In genomic region chr2:218252509-218253247, GRCh38 we compare ENCODE assay signal across 14 cellular contexts. TPM values are rescaled to one million over a fixed set of nuclear protein-coding genes. Genes with fewer than 3 reads are reported as not detected.
DNase-seq lines count a peak whose midpoint lies in the region; ATAC-seq and TF ChIP-seq lines count a peak whose summit lies in the region.
"Had no signal": no experiment of that assay in that cellular context is flagged by ENCODE, and none has a peak within 500 bp of the region (broad histone marks: within the 10 kb centered on the region; RNA-seq: fewer than 3 reads in every experiment).

No MANE protein-coding gene starts in this region.

- in situ Hi-C loops in IMR-90 (cut with MboI; ENCODE audit: low sequenced_read_pairs), result no loop called here

- peak overlapping the region in 6 of 7 donors; percentile 17 to 53 (median 34) for H3K27ac Mint-ChIP-seq in CD4-positive, alpha-beta memory T cell

- H3K4me1 ChIP-seq in CD4-positive, alpha-beta memory T cell (ENCODE audit: insufficient read depth, low read length), result peaks cover 9% of the 10 kb centered on the region
- H3K4me1 ChIP-seq in IMR-90 (ENCODE audit: control insufficient read depth, insufficient read depth, low read length), result peaks cover 5% of the 10 kb centered on the region; the same call in 1 of the 2 replicates
- peaks cover 20% of the 10 kb centered on the region for H3K4me1 ChIP-seq in adipocyte (ENCODE audit: control insufficient read depth, insufficient read depth, low read length)
- no peaks in the 10 kb centered on the region for H3K4me1 ChIP-seq in ovary (ENCODE audit: insufficient read depth)
- peaks cover 6 to 10% (median 7%) of the 10 kb centered on the region in 4 donors for H3K4me1 ChIP-seq in esophagus muscularis mucosa

- peaks cover 40% of the 10 kb centered on the region for H4K20me1 ChIP-seq in IMR-90 (ENCODE audit: insufficient read depth, low read length)

- H3K27me3 ChIP-seq in CD4-positive, alpha-beta memory T cell (ENCODE audit: insufficient read depth, low read length), result no peaks in the 10 kb centered on the region
- H3K27me3 ChIP-seq in IMR-90 (ENCODE audit: control insufficient read depth, insufficient read depth, low read length), result no peaks in the 10 kb centered on the region
- H3K27me3 ChIP-seq in adipocyte (replicated peaks; ENCODE audit: control insufficient read depth, insufficient read depth, low read length), result no peaks in the 10 kb centered on the region
- H3K27me3 ChIP-seq in ovary, result no peaks in the 10 kb centered on the region
- H3K27me3 ChIP-seq in esophagus muscularis mucosa, result no peaks in the 10 kb centered on the region
- H3K27me3 ChIP-seq: spleen had no signal

- H3K4me3 Mint-ChIP-seq in CD4-positive, alpha-beta memory T cell, result no peak overlapping the region

- peak overlapping the region; percentile 20 for H2BK5ac ChIP-seq in IMR-90 (ENCODE audit: low read depth, low read length, poor library complexity, severe bottlenecking)

- no peak for TF ChIP-seq RAD21 in IMR-90 (IDR thresholded peaks at IDR 0.05; ENCODE audit: low read length)

- H2AK9ac ChIP-seq in IMR-90 (replicated peaks; ENCODE audit: low read depth, low read length, poor library complexity), result no peak overlapping the region

- H3K27me3 Mint-ChIP-seq in CD4-positive, alpha-beta memory T cell, result no peaks in the 10 kb centered on the region

- no peak for TF ChIP-seq EP300 in ovary (IDR thresholded peaks at IDR 0.05)
- TF ChIP-seq EP300 in esophagus muscularis mucosa (IDR thresholded peaks at IDR 0.05), result no peak

- peaks cover 40 to 55% of the 10 kb centered on the region in 2 experiments for H3K79me1 ChIP-seq in IMR-90 (ENCODE audit: low read depth in 1 of 2, low read length in 2 of 2)

- H2AFZ ChIP-seq in IMR-90 (replicated peaks; ENCODE audit: low read length, poor library complexity), result no peak overlapping the region

- no peak overlapping the region for H4K8ac ChIP-seq in IMR-90 (ENCODE audit: low read depth in 2 of 2, low read length in 2 of 2)

- no peak overlapping the region for H3K27ac ChIP-seq in CD4-positive, alpha-beta memory T cell (ENCODE audit: low read depth, low read length)
- H3K27ac ChIP-seq in IMR-90 (ENCODE audit: insufficient read depth, low read length) (0 out of 2 replicates have a peak overlapping the region, but pooled peaks have one; percentile 5), ovary (no peak overlapping the region), esophagus muscularis mucosa (replicated peaks in 1 of 4) (no peak overlapping the region)
- H3K27ac ChIP-seq: SK-N-MC had no signal

- TF ChIP-seq POLR2A in IMR-90 (IDR thresholded peaks at IDR 0.05; ENCODE audit: low read depth, low read length), result no peak
- TF ChIP-seq POLR2A in ovary (IDR thresholded peaks at IDR 0.05), result no peak
- TF ChIP-seq POLR2A in esophagus muscularis mucosa (IDR thresholded peaks at IDR 0.05; ENCODE audit: low read depth), result no peak

- no peak overlapping the region for H2BK15ac ChIP-seq in IMR-90 (ENCODE audit: low read depth, low read length)

- no peak overlapping the region for H3K4me2 ChIP-seq in IMR-90 (ENCODE audit: low read depth, low read length)

- H2BK120ac ChIP-seq in IMR-90 (ENCODE audit: low read depth, low read length), result no peak overlapping the region

- no peak overlapping the region for H4K5ac ChIP-seq in IMR-90 (ENCODE audit: low read depth, low read length)

- H3K14ac ChIP-seq in IMR-90 (replicated peaks; ENCODE audit: low read depth, low read length), result no peak overlapping the region

- no peak for TF ChIP-seq CTCF in IMR-90 (conservative IDR thresholded peaks at IDR 0.05; ENCODE audit: low read depth, low read length)
- TF ChIP-seq CTCF in ovary (IDR thresholded peaks at IDR 0.05), result no peak
- no peak for TF ChIP-seq CTCF in esophagus muscularis mucosa (IDR thresholded peaks at IDR 0.05)

- no peak for DNase-seq in CD4-positive, alpha-beta memory T cell
- peak; percentile 64 for DNase-seq in IMR-90
- DNase-seq in adipocyte (ENCODE audit: low read depth), result no peak
- peak; percentile 88 for DNase-seq in myocyte (ENCODE audit: low read depth)
- DNase-seq in ovary, result no peak
- no peak for DNase-seq in HUDEP-2 (lab: John Stamatoyannopoulos, UW; ENCODE audit: unreplicated experiment in 76 of 76)
- DNase-seq in esophagus muscularis mucosa (ENCODE audit: extremely low spot score), result no peak
- DNase-seq: DMS153, glutamatergic neuron, Karpas-422, NCI-H510A treated with DMSO at 0.1 percent for 48 hours, spleen had no signal

- no peaks in the 10 kb centered on the region for H3K9me3 Mint-ChIP-seq in CD4-positive, alpha-beta memory T cell

- H3K56ac ChIP-seq in IMR-90 (ENCODE audit: extremely low read depth, insufficient read depth, low read length), result no peak overlapping the region

- BruUV-seq in IMR-90 (replicated peaks; lab: Mats Ljungman, UMichigan), result no TSS peak

- intact Hi-C loops in CD4-positive, alpha-beta memory T cell (cut with micrococcal nuclease), result no loop called here
- intact Hi-C loops in IMR-90 (cut with micrococcal nuclease) (no loop called here), ovary (cut with DNase I) (no loop called here), esophagus muscularis mucosa (cut with DNase I) (no loop called here)

- WGBS in IMR-90 (ENCODE audit: extremely low coverage in 2 of 2, insufficient read length in 1 of 2), 2 experiments, result 94% methylated on average over 3 of the region's 7 CpGs; no CpG with 5 or more reads in 1 of the 2 experiments
- 43 to 55% (median 44%) methylated on average over 7 of the region's 7 CpGs for WGBS in ovary, 3 donors
- WGBS in esophagus muscularis mucosa, result 66% methylated on average over 6 of the region's 7 CpGs

- ATAC-seq in IMR-90 (ENCODE audit: low read depth), result peak; percentile 22
- ATAC-seq in HG02840 (IDR thresholded peaks at IDR 0.05; ENCODE audit: low FRiP score, unreplicated experiment), result no peak

- H2BK20ac ChIP-seq in IMR-90 (ENCODE audit: low read depth, low read length), result no peak overlapping the region

- POLR2A ChIA-PET in CD4-positive, alpha-beta memory T cell (lab: Charles Lee; ENCODE audit: partially characterized antibody), result interaction anchor here (0.9 to 1.9 kb wide), 4 partner anchors 21 to 34 kb away, joined by 3 to 6 read pairs (median 4); no protein-coding TSS in a partner anchor
- POLR2A ChIA-PET in IMR-90 (lab: Charles Lee; ENCODE audit: unreplicated experiment), result no interaction called here

- H3K9me3 ChIP-seq in CD4-positive, alpha-beta memory T cell (ENCODE audit: control insufficient read depth in 1 of 2, low read length in 2 of 2), result no peaks in the 10 kb centered on the region
- no peaks in the 10 kb centered on the region for H3K9me3 ChIP-seq in IMR-90 (ENCODE audit: control insufficient read depth, insufficient read depth, low read length)
- no peaks in the 10 kb centered on the region for H3K9me3 ChIP-seq in adipocyte (ENCODE audit: control insufficient read depth, low read length)
- no peaks in the 10 kb centered on the region for H3K9me3 ChIP-seq in ovary
- no peaks in the 10 kb centered on the region for H3K9me3 ChIP-seq in esophagus muscularis mucosa
- H3K9me3 ChIP-seq: spleen had no signal

- no peak overlapping the region for H2AK5ac ChIP-seq in IMR-90 (ENCODE audit: low read depth, low read length)

- H3K18ac ChIP-seq in IMR-90 (ENCODE audit: low read depth, low read length), result no peak overlapping the region

- peaks cover 5% of the 10 kb centered on the region; the same call in 1 of the 2 replicates for H3K9me1 ChIP-seq in IMR-90 (ENCODE audit: insufficient read depth, low read length)

- CTCF ChIA-PET in CD4-positive, alpha-beta memory T cell (lab: Charles Lee; ENCODE audit: partially characterized antibody), result interaction anchor here (1.0 to 10.5 kb wide), 9 partner anchors 9 to 85 kb away, joined by 3 to 157 read pairs (median 5); partner anchors contain the start of genes AAMP, CXCR1 and PNKD
- CTCF ChIA-PET in IMR-90 (lab: Yijun Ruan, JAX), result no interaction called here

- no peak overlapping the region for H3K4ac ChIP-seq in IMR-90 (ENCODE audit: low read depth, low read length)

- peaks cover 60 to 88% of the 10 kb centered on the region in 2 donors for H3K36me3 Mint-ChIP-seq in CD4-positive, alpha-beta memory T cell

- dilution Hi-C loops in IMR-90 (cut with HindIII; ENCODE audit: low sequenced_read_pairs, unreplicated experiment), result no loop called here

- H3K36me3 ChIP-seq in CD4-positive, alpha-beta memory T cell (ENCODE audit: insufficient read depth, low read length), result peaks cover 82% of the 10 kb centered on the region
- H3K36me3 ChIP-seq in IMR-90 (ENCODE audit: control insufficient read depth, insufficient read depth, low read length) (peaks cover 72% of the 10 kb centered on the region), adipocyte (ENCODE audit: control insufficient read depth, insufficient read depth, low read length, severe bottlenecking) (peaks cover 92% of the 10 kb centered on the region), ovary (peaks cover 3% of the 10 kb centered on the region), esophagus muscularis mucosa (peaks cover 69 to 96% (median 92%) of the 10 kb centered on the region in 4 donors)

- H3K9ac ChIP-seq in IMR-90 (ENCODE audit: low read depth, low read length) (no peak overlapping the region), adipocyte (ENCODE audit: low read length) (peak overlapping the region; percentile 7)

- no peak overlapping the region for H3K4me3 ChIP-seq in CD4-positive, alpha-beta memory T cell (ENCODE audit: low read length in 2 of 2)
- H3K4me3 ChIP-seq in IMR-90 (ENCODE audit: insufficient read depth, low read depth, low read length) (no peak overlapping the region), adipocyte (ENCODE audit: low read length) (no peak overlapping the region), ovary (no peak overlapping the region), esophagus muscularis mucosa (no peak overlapping the region)
- H3K4me3 ChIP-seq: SK-N-MC, spleen had no signal

- H3K23ac ChIP-seq in IMR-90 (ENCODE audit: low read depth, low read length), result no peak overlapping the region

- H3K4me1 Mint-ChIP-seq in CD4-positive, alpha-beta memory T cell, result peaks cover 9 to 22% (median 13%) of the 10 kb centered on the region in 4 donors

- no peak overlapping the region for H4K91ac ChIP-seq in IMR-90 (ENCODE audit: insufficient read depth, low read depth, low read length)

RNA-seq across cellular contexts. Expression of gene GPBAR1, which starts 8.1 kb away (rescaled TPM):
- 1 to 10 TPM; 1.0 to 1.2 TPM for total RNA-seq in CD4-positive, alpha-beta memory T cell
- polyA plus RNA-seq in CD4-positive, alpha-beta memory T cell, result under 1 TPM; 0.17 to 0.32 TPM
- total RNA-seq in IMR-90 (2012; rRNA removed) (under 0.01 TPM in 1 of 2 replicates, not detected in the other), myocyte (0.57 and 1.1 TPM in 2 replicates), ovary (1 to 10 TPM in 5 of 7 donors, under 1 TPM in 2; 0.38 to 3.8 (median 2.1) TPM), esophagus muscularis mucosa (1 to 10 TPM in 3 of 4 donors, under 1 TPM in 1; 0.42 to 4.5 (median 3.9) TPM)
- polyA plus RNA-seq in IMR-90 (2012; rRNA removed) (0.13 and 0.21 TPM in 2 replicates), ovary (1 to 10 TPM in 1 of 2 donors, under 1 TPM in 1; 0.28 to 2.8 TPM)
- polyA plus RNA-seq in IMR-90 (2012; cell fraction: cytosol; rRNA removed), result 0.05 and 0.13 TPM in 2 replicates
- 0.56 and 2.4 TPM in 2 replicates for polyA plus RNA-seq in IMR-90 (2012; cell fraction: nucleus; rRNA removed; ENCODE audit: low replicate concordance)
- 0.69 TPM for polyA plus RNA-seq in myocyte (2012)

RNA-seq across cellular contexts. Expression of gene AAMP, which starts 17.3 kb away (rescaled TPM):
- 10 to 100 TPM; 66.2 to 66.3 TPM for total RNA-seq in CD4-positive, alpha-beta memory T cell
- 100 to 1,000 TPM in 1 of 2 donors, 10 to 100 TPM in 1; 78.9 to 101 TPM for polyA plus RNA-seq in CD4-positive, alpha-beta memory T cell
- total RNA-seq in IMR-90 (2012; rRNA removed) (112 and 118 TPM in 2 replicates), myocyte (173 and 198 TPM in 2 replicates), ovary (100 to 1,000 TPM in 5 of 7 donors, 10 to 100 TPM in 2; 86.5 to 123 (median 106) TPM), esophagus muscularis mucosa (100 to 1,000 TPM; 104 to 169 (median 144) TPM)
- polyA plus RNA-seq in IMR-90 (2012; rRNA removed) (104 and 108 TPM in 2 replicates), ovary (100 to 1,000 TPM in 1 of 2 donors, 10 to 100 TPM in 1; 71.1 to 144 TPM)
- polyA plus RNA-seq in IMR-90 (2012; cell fraction: cytosol; rRNA removed), result 132 and 175 TPM in 2 replicates
- polyA plus RNA-seq in IMR-90 (2012; cell fraction: nucleus; rRNA removed; ENCODE audit: low replicate concordance), result 140 and 213 TPM in 2 replicates
- polyA plus RNA-seq in myocyte (2012), result 108 TPM

RNA-seq across cellular contexts. Expression of gene PNKD, which starts 17.6 kb away (rescaled TPM):
- total RNA-seq in CD4-positive, alpha-beta memory T cell, result 10 to 100 TPM; 31.1 to 33.6 TPM
- 100 to 1,000 TPM in 1 of 2 donors, 10 to 100 TPM in 1; 84.3 to 101 TPM for polyA plus RNA-seq in CD4-positive, alpha-beta memory T cell
- total RNA-seq in IMR-90 (2012; rRNA removed) (19.2 and 22.2 TPM in 2 replicates), myocyte (30.6 and 37.8 TPM in 2 replicates), ovary (10 to 100 TPM; 37.3 to 59.6 (median 48.1) TPM), esophagus muscularis mucosa (10 to 100 TPM; 40.3 to 74.1 (median 56.5) TPM)
- polyA plus RNA-seq in IMR-90 (2012; rRNA removed) (68.5 and 70.1 TPM in 2 replicates), ovary (10 to 100 TPM; 23.3 to 74.5 TPM)
- polyA plus RNA-seq in IMR-90 (2012; cell fraction: cytosol; rRNA removed), result 86.1 and 87.9 TPM in 2 replicates
- 29.9 and 38.4 TPM in 2 replicates for polyA plus RNA-seq in IMR-90 (2012; cell fraction: nucleus; rRNA removed; ENCODE audit: low replicate concordance)
- 82.9 TPM for polyA plus RNA-seq in myocyte (2012)

RNA-seq across cellular contexts. Expression of gene ARPC2, which starts 35.7 kb away (rescaled TPM):
- total RNA-seq in CD4-positive, alpha-beta memory T cell, result 100 to 1,000 TPM; 412 to 414 TPM
- polyA plus RNA-seq in CD4-positive, alpha-beta memory T cell, result 1,000 to 10,000 TPM in 1 of 2 donors, 100 to 1,000 TPM in 1; 843 to 1,042 TPM
- total RNA-seq in IMR-90 (2012; rRNA removed), result 635 and 696 TPM in 2 replicates
- polyA plus RNA-seq in IMR-90 (2012; rRNA removed), result 544 and 561 TPM in 2 replicates
- 259 and 280 TPM in 2 replicates for polyA plus RNA-seq in IMR-90 (2012; cell fraction: cytosol; rRNA removed)
- 120 and 334 TPM in 2 replicates for polyA plus RNA-seq in IMR-90 (2012; cell fraction: nucleus; rRNA removed; ENCODE audit: low replicate concordance)
- total RNA-seq in myocyte, result 237 and 270 TPM in 2 replicates
- 392 TPM for polyA plus RNA-seq in myocyte (2012)
- 100 to 1,000 TPM; 135 to 229 (median 166) TPM for total RNA-seq in ovary
- polyA plus RNA-seq in ovary, result 100 to 1,000 TPM; 170 to 357 TPM
- 100 to 1,000 TPM; 257 to 300 (median 270) TPM for total RNA-seq in esophagus muscularis mucosa

RNA-seq across cellular contexts. Expression of gene TMBIM1, which starts 39.6 kb away (rescaled TPM):
- total RNA-seq in CD4-positive, alpha-beta memory T cell, result 100 to 1,000 TPM; 140 to 144 TPM
- polyA plus RNA-seq in CD4-positive, alpha-beta memory T cell, result 100 to 1,000 TPM; 176 to 220 TPM
- total RNA-seq in IMR-90 (2012; rRNA removed), result 78.6 and 102 TPM in 2 replicates
- polyA plus RNA-seq in IMR-90 (2012; rRNA removed), result 81.2 and 84.6 TPM in 2 replicates
- 29.3 and 57.5 TPM in 2 replicates for polyA plus RNA-seq in IMR-90 (2012; cell fraction: cytosol; rRNA removed)
- 45.5 and 46.8 TPM in 2 replicates for polyA plus RNA-seq in IMR-90 (2012; cell fraction: nucleus; rRNA removed; ENCODE audit: low replicate concordance)
- 198 and 212 TPM in 2 replicates for total RNA-seq in myocyte
- 195 TPM for polyA plus RNA-seq in myocyte (2012)
- total RNA-seq in ovary, result 100 to 1,000 TPM in 6 of 7 donors, 10 to 100 TPM in 1; 80.6 to 137 (median 114) TPM
- polyA plus RNA-seq in ovary, result 100 to 1,000 TPM; 106 to 259 TPM
- total RNA-seq in esophagus muscularis mucosa, result 100 to 1,000 TPM; 131 to 238 (median 197) TPM

Comparison
In these comparisons a context has a peak if more than half of its experiments do, and no peak if none do; other contexts are left out.
1. DNase-seq: peak in IMR-90 (single experiment) and myocyte (single experiment); none in CD4-positive, alpha-beta memory T cell (0 of 5), adipocyte (single experiment), ovary (0 of 5), HUDEP-2 (0 of 76) and esophagus muscularis mucosa (single experiment).